ENCODE assay signal across 8 cellular contexts in genomic region chr19:3852614-3853254, GRCh38. TPM values are rescaled to one million over a fixed set of nuclear protein-coding genes. Genes with fewer than 3 reads are reported as not detected.
DNase-seq lines count a peak whose midpoint lies in the region; ATAC-seq and TF ChIP-seq lines count a peak whose summit lies in the region.

No MANE protein-coding gene starts in this region.

- 94% methylated on average over 2 of the region's 4 CpGs for WGBS in thyroid gland, 2 donors

- intact Hi-C loops in thyroid gland (cut with DNase I), result no loop called here

- no peak for TF ChIP-seq POLR2A in thyroid gland (IDR thresholded peaks at IDR 0.05)

- no peaks in the 10 kb centered on the region for H3K27me3 ChIP-seq in thyroid gland

- no peak for ATAC-seq in HG02973 (IDR thresholded peaks at IDR 0.05; ENCODE audit: unreplicated experiment)

- no peaks in the 10 kb centered on the region for H3K9me3 ChIP-seq in thyroid gland

- TF ChIP-seq CTCF in epithelial cell of esophagus (IDR thresholded peaks at IDR 0.05; ENCODE audit: insufficient read depth, low read depth, low read length, missing control alignments) (peak; percentile 11), thyroid gland (IDR thresholded peaks at IDR 0.05) (no peak)

- no peaks in the 10 kb centered on the region for H3K36me3 ChIP-seq in thyroid gland

- no peaks in the 10 kb centered on the region for H3K4me1 ChIP-seq in thyroid gland

- DNase-seq in COLO829 (ENCODE audit: low spot score) (peak; percentile 85), HCEC 1CT (peak; percentile 59), T follicular helper cell (ENCODE audit: low read depth) (peak; percentile 14), epithelial cell of esophagus (ENCODE audit: low read depth) (peak; percentile 53), thyroid gland (no peak)
- DNase-seq in stimulated activated CD8-positive, alpha-beta memory T cell treated with anti-CD3 and anti-CD28 coated beads, Interleukin-15, amount 100 ng/mL, for 4 hours (ENCODE audit: low read depth in 2 of 2), result peak; percentile 10 to 14
- DNase-seq in stimulated activated naive CD4-positive, alpha-beta T cell treated with Interleukin-2 at 50 U/mL for 16 hours (lab: John Stamatoyannopoulos, UW), result no peak

- H3K27ac ChIP-seq in thyroid gland, result no peak overlapping the region

- H3K4me3 ChIP-seq in epithelial cell of esophagus (ENCODE audit: low read length) (no peak overlapping the region), thyroid gland (replicated peaks in 1 of 3) (no peak overlapping the region)

RNA-seq across cellular contexts. Expression of gene ZFR2, which starts 16.1 kb away (rescaled TPM):
- total RNA-seq in thyroid gland, result not detected

RNA-seq across cellular contexts. Expression of gene ATCAY, which starts 27.8 kb away (rescaled TPM):
- under 1 TPM in 1 of 4 donors, not detected in 3; 0.10 TPM for total RNA-seq in thyroid gland

Comparison
In these comparisons a context has a peak if more than half of its experiments do, and no peak if none do; other contexts are left out.
1. DNase-seq: peak in COLO829 (single experiment), HCEC 1CT (single experiment), T follicular helper cell (single experiment), epithelial cell of esophagus (single experiment) and stimulated activated CD8-positive, alpha-beta memory T cell treated with anti-CD3 and anti-CD28 coated beads, Interleukin-15, amount 100 ng/mL, for 4 hours (2 of 2); none in stimulated activated naive CD4-positive, alpha-beta T cell treated with Interleukin-2 at 50 U/mL for 16 hours (single experiment) and thyroid gland (0 of 2).